8 cellular contexts compared by ENCODE assay signal in the genomic region with DNA sequence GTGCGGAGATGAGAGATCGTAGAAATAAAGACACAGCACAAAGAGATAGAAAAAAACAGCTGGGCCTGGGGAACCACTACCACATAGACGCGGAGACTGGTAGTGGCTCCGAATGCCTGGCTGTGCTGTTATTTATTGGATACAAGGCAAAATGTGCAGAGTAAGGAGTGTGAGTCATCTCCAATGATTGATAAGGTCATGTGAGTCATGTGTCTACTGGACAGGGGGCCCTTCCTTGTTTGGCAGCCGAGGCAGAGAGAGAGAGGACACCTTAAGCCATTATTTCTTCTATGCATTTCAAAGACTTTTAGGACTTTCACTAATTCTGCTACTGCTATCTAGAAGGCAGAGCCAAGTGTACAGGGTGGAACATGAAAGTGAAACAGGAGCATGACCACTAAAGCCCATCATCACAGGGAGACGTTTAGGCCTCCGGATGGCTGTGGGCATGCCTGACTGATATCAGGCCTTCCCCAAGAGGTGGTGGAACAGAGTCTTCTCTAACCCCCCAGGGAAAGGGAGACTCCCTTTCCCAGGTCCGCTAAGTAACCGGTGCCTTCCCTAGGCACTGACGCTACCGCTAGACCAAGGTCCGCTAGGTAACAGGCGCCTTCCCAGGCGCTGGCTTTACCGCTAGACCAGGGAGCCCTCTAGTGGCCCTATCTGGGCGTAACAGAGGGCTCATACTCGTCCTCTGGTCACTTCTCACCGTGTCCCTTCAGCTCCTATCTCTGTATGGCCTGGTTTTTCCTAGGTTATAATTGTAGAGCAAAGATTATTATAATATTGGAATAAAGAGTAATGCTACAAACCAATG.
A peak's percentile ranks its signal among the peaks of the same experiment; 100 is the strongest.
DNase-seq lines count a peak whose midpoint lies in the region; ATAC-seq and TF ChIP-seq lines count a peak whose summit lies in the region.

No MANE protein-coding gene starts in this region.

- H3K4me1 ChIP-seq in colonic mucosa (no peaks in the 10 kb centered on the region), smooth muscle cell (ENCODE audit: low read depth) (no peaks in the 10 kb centered on the region)

- H3K9ac ChIP-seq in colonic mucosa (ENCODE audit: low read depth in 2 of 2, low read length in 2 of 2) (no peak overlapping the region), smooth muscle cell (ENCODE audit: low read depth) (peak overlapping the region; percentile 61)

- H3K27ac ChIP-seq in colonic mucosa (no peak overlapping the region), smooth muscle cell (ENCODE audit: low read depth) (peak overlapping the region; percentile 20)

- peak; percentile 24 to 26 for DNase-seq in activated T-cell treated with anti-CD3 and anti-CD28 coated beads, Interleukin-2, amount 50 U/mL, for 48 hours
- DNase-seq in activated T-cell treated with anti-CD3 and anti-CD28 coated beads for 4 hours (no peak), NCI-H2227 treated with DMSO at 0.1 percent for 48 hours (lab: John Stamatoyannopoulos, UW) (peak; percentile 29), colonic mucosa (peak; percentile 24), smooth muscle cell (lab: John Stamatoyannopoulos, UW; ENCODE audit: unreplicated experiment) (peak; percentile 25), NCI-H748 (lab: John Stamatoyannopoulos, UW; ENCODE audit: unreplicated experiment) (no peak), NOMO-1 treated with dmso at 0.1 percent for 144 hours (lab: John Stamatoyannopoulos, UW; ENCODE audit: unreplicated experiment) (no peak)

- intact Hi-C loops in colonic mucosa (cut with DNase I) = no loop called here

- H3K27me3 ChIP-seq in colonic mucosa (no peaks in the 10 kb centered on the region), smooth muscle cell (ENCODE audit: low read depth) (no peaks in the 10 kb centered on the region)

- H3K9me3 ChIP-seq in colonic mucosa (no peaks in the 10 kb centered on the region), smooth muscle cell (replicated peaks; ENCODE audit: low read depth) (no peaks in the 10 kb centered on the region)

- ATAC-seq in GM19035 (IDR thresholded peaks at IDR 0.05; ENCODE audit: unreplicated experiment) = no peak

- H3K79me2 ChIP-seq in smooth muscle cell (ENCODE audit: low read depth) = no peaks in the 10 kb centered on the region

- TF ChIP-seq CTCF in colonic mucosa (IDR thresholded peaks at IDR 0.05) = peak; percentile 23
- peak; percentile 85 for TF ChIP-seq CTCF in smooth muscle cell (IDR thresholded peaks at IDR 0.05; ENCODE audit: borderline replicate concordance, insufficient read depth, poor library complexity, severe bottlenecking)

- H4K20me1 ChIP-seq in smooth muscle cell (ENCODE audit: low read depth) = no peaks in the 10 kb centered on the region

- H3K36me3 ChIP-seq in colonic mucosa (no peaks in the 10 kb centered on the region), smooth muscle cell (ENCODE audit: low read depth) (no peaks in the 10 kb centered on the region)

- H3K4me3 ChIP-seq in colonic mucosa (no peak overlapping the region), smooth muscle cell (peak overlapping the region; percentile 65)

- WGBS in smooth muscle cell (ENCODE audit: low lambda C conversion rate) = 17% methylated on average over 19 of the region's 19 CpGs

- H3F3A ChIP-seq in smooth muscle cell (ENCODE audit: low read depth) = no peaks in the 10 kb centered on the region

- peak overlapping the region; percentile 82 for H3K4me2 ChIP-seq in smooth muscle cell

- H2AFZ ChIP-seq in smooth muscle cell (ENCODE audit: low read depth) = peak overlapping the region; percentile 86

Comparison
In these comparisons a context has a peak if more than half of its experiments do, and no peak if none do; other contexts are left out.
1. DNase-seq: peak in activated T-cell treated with anti-CD3 and anti-CD28 coated beads, Interleukin-2, amount 50 U/mL, for 48 hours (2 of 2), NCI-H2227 treated with DMSO at 0.1 percent for 48 hours (single experiment), colonic mucosa (single experiment) and smooth muscle cell (single experiment); none in activated T-cell treated with anti-CD3 and anti-CD28 coated beads for 4 hours (single experiment), NCI-H748 (single experiment) and NOMO-1 treated with dmso at 0.1 percent for 144 hours (single experiment).